15 cellular contexts compared by ENCODE assay signal in genomic region chr7:9608560-9608959, GRCh38.
A peak's percentile ranks its signal among the peaks of the same experiment; 100 is the strongest.
DNase-seq lines count a peak whose midpoint lies in the region; ATAC-seq, FAIRE-seq and TF ChIP-seq lines count a peak whose summit lies in the region.
"Had no signal": no experiment of that assay in that cellular context is flagged by ENCODE, and none has a peak within 500 bp of the region (broad histone marks: within the 10 kb centered on the region; RNA-seq: fewer than 3 reads in every experiment).

No MANE protein-coding gene starts in this region.

- ATAC-seq in mucosa of descending colon = no peak
- ATAC-seq: HCT116 had no signal

- H3K27me3 Mint-ChIP-seq in astrocyte (ENCODE audit: low read depth, unreplicated experiment) = no peaks in the 10 kb centered on the region
- H3K27me3 Mint-ChIP-seq: CD4-positive, CD25-positive, alpha-beta regulatory T cell had no signal

- intact Hi-C loops in mucosa of descending colon (cut with DNase I, micrococcal nuclease) = no loop called here

- FAIRE-seq in astrocyte (lab: Jason Lieb, UNC) = no peak
- FAIRE-seq: H1 had no signal

- TF ChIP-seq CTCF in astrocyte (IDR thresholded peaks at IDR 0.05; ENCODE audit: insufficient read depth, low read depth, low read length) = no peak
- no peak for TF ChIP-seq CTCF in mucosa of descending colon (IDR thresholded peaks at IDR 0.05)
- no peak for TF ChIP-seq CTCF in WERI-Rb-1 (IDR thresholded peaks at IDR 0.05; ENCODE audit: low read depth, low read length)

- H3K9me3 Mint-ChIP-seq in astrocyte (ENCODE audit: unreplicated experiment) = no peaks in the 10 kb centered on the region

- H4K20me1 ChIP-seq in astrocyte (ENCODE audit: insufficient read depth, low read length) = no peaks in the 10 kb centered on the region
- H4K20me1 ChIP-seq: BLaER1 treated with 17β-estradiol and CSF1 and Interleukin-3, amounts not matched to agents 10 nM and 100 nM had no signal

- peak overlapping the region; percentile 38 for H3K27ac Mint-ChIP-seq in astrocyte (ENCODE audit: unreplicated experiment)
- H3K27ac Mint-ChIP-seq: CD4-positive, CD25-positive, alpha-beta regulatory T cell had no signal

- H3K9ac ChIP-seq in astrocyte (ENCODE audit: low read length) = no peak overlapping the region
- H3K9ac ChIP-seq: BLaER1 treated with 17β-estradiol and CSF1 and Interleukin-3, amounts not matched to agents 10 nM and 100 nM had no signal

- H3K4me3 ChIP-seq in astrocyte (ENCODE audit: insufficient read depth, low read depth, low read length) (no peak overlapping the region), mucosa of descending colon (no peak overlapping the region), WERI-Rb-1 (ENCODE audit: low read depth, low read length) (no peak overlapping the region)
- H3K4me3 ChIP-seq: BLaER1 treated with 17β-estradiol and CSF1 and Interleukin-3, amounts not matched to agents 10 nM and 100 nM had no signal

- no peaks in the 10 kb centered on the region for H3K9me3 ChIP-seq in astrocyte (ENCODE audit: insufficient read depth, low read depth, low read length)
- peaks cover 23% of the 10 kb centered on the region for H3K9me3 ChIP-seq in mucosa of descending colon
- H3K9me3 ChIP-seq in WERI-Rb-1 (ENCODE audit: severe bottlenecking) = no peaks in the 10 kb centered on the region
- H3K9me3 ChIP-seq: BLaER1 treated with 17β-estradiol and CSF1 and Interleukin-3, amounts not matched to agents 10 nM and 100 nM had no signal

- no peaks in the 10 kb centered on the region for H3K36me3 ChIP-seq in astrocyte (ENCODE audit: insufficient read depth, low read length)
- H3K36me3 ChIP-seq in mucosa of descending colon (ENCODE audit: low read depth) = no peaks in the 10 kb centered on the region
- H3K36me3 ChIP-seq in WERI-Rb-1 = no peaks in the 10 kb centered on the region
- H3K36me3 ChIP-seq: BLaER1 treated with 17β-estradiol and CSF1 and Interleukin-3, amounts not matched to agents 10 nM and 100 nM had no signal

- H3K27ac ChIP-seq in astrocyte (ENCODE audit: low read depth, low read length) (no peak overlapping the region), epithelial cell of prostate (no peak overlapping the region), WERI-Rb-1 (no peak overlapping the region)
- H3K27ac ChIP-seq: BLaER1 treated with 17β-estradiol and CSF1 and Interleukin-3, amounts not matched to agents 10 nM and 100 nM; HL-60 had no signal

- DNase-seq in HT1080 (ENCODE audit: low read depth) (peak; percentile 57), astrocyte (ENCODE audit: low read depth) (peak; percentile 0), epithelial cell of prostate (ENCODE audit: low read depth, low spot score) (peak; percentile 8), mucosa of descending colon (no peak), Ammon's horn (ENCODE audit: low spot score) (no peak), putamen (ENCODE audit: low spot score) (no peak), WERI-Rb-1 (no peak)
- DNase-seq: AML-193, IMR-90, KBM-7 had no signal

- H3K27me3 ChIP-seq in astrocyte (ENCODE audit: insufficient read depth, low read length) = no peaks in the 10 kb centered on the region
- H3K27me3 ChIP-seq in WERI-Rb-1 (ENCODE audit: insufficient read depth, low read depth, severe bottlenecking) = no peaks in the 10 kb centered on the region
- H3K27me3 ChIP-seq: BLaER1 treated with 17β-estradiol and CSF1 and Interleukin-3, amounts not matched to agents 10 nM and 100 nM had no signal

- no peaks in the 10 kb centered on the region for H3K79me2 ChIP-seq in astrocyte (ENCODE audit: insufficient read depth, low read length)

- no peaks in the 10 kb centered on the region for H3K36me3 Mint-ChIP-seq in astrocyte (ENCODE audit: low read depth, unreplicated experiment)
- H3K36me3 Mint-ChIP-seq: CD4-positive, CD25-positive, alpha-beta regulatory T cell had no signal

- peaks cover 6% of the 10 kb centered on the region for H3K4me1 Mint-ChIP-seq in astrocyte (ENCODE audit: low read depth, unreplicated experiment)
- H3K4me1 Mint-ChIP-seq: CD4-positive, CD25-positive, alpha-beta regulatory T cell had no signal

- H3K4me1 ChIP-seq in astrocyte (ENCODE audit: insufficient read depth, low read length) (no peaks in the 10 kb centered on the region), mucosa of descending colon (ENCODE audit: low read depth) (no peaks in the 10 kb centered on the region)
- H3K4me1 ChIP-seq: BLaER1 treated with 17β-estradiol and CSF1 and Interleukin-3, amounts not matched to agents 10 nM and 100 nM had no signal

- no peak overlapping the region for H3K4me3 Mint-ChIP-seq in astrocyte (ENCODE audit: unreplicated experiment)
- H3K4me3 Mint-ChIP-seq: CD4-positive, CD25-positive, alpha-beta regulatory T cell had no signal

- no peak overlapping the region for H2AFZ ChIP-seq in astrocyte (ENCODE audit: low read depth, low read length)

- no peak overlapping the region for H3K4me2 ChIP-seq in astrocyte (ENCODE audit: low read length)
- H3K4me2 ChIP-seq: BLaER1 treated with 17β-estradiol and CSF1 and Interleukin-3, amounts not matched to agents 10 nM and 100 nM had no signal

Comparison
In these comparisons a context has a peak if more than half of its experiments do, and no peak if none do; other contexts are left out.
1. DNase-seq: peak in HT1080 (single experiment), astrocyte (single experiment) and epithelial cell of prostate (single experiment); none in mucosa of descending colon (0 of 3), Ammon's horn (single experiment), putamen (single experiment) and WERI-Rb-1 (single experiment).